Comparison of ENCODE assay signal across 1 cellular context in genomic region chr1:164708596-164708995, GRCh38.
TF ChIP-seq lines count a peak whose summit lies in the region.

No MANE protein-coding gene starts in this region.

TF ChIP-seq in IMR-90, 13 proteins besides CTCF, POLR2A, EP300 and RAD21:
- TF ChIP-seq USF2 (IDR thresholded peaks at IDR 0.05; ENCODE audit: low read depth, low read length) (no peak), SMC3 (IDR thresholded peaks at IDR 0.05; ENCODE audit: low read depth, low read length) (no peak), MAZ (IDR thresholded peaks at IDR 0.05; ENCODE audit: borderline replicate concordance, low read depth, low read length) (no peak), ELK1 (IDR thresholded peaks at IDR 0.05; ENCODE audit: borderline replicate concordance, low read depth, low read length) (no peak), CEBPB (IDR thresholded peaks at IDR 0.05; ENCODE audit: low read depth, low read length) (no peak), FOS (IDR thresholded peaks at IDR 0.05; ENCODE audit: low read depth, low read length) (no peak), CHD1 (IDR thresholded peaks at IDR 0.05; ENCODE audit: low read depth, low read length) (no peak), BHLHE40 (IDR thresholded peaks at IDR 0.05; ENCODE audit: low read depth, low read length) (no peak), RCOR1 (IDR thresholded peaks at IDR 0.05; ENCODE audit: insufficient replicate concordance, low read length) (no peak), MXI1 (IDR thresholded peaks at IDR 0.05; ENCODE audit: borderline replicate concordance, low read depth, low read length) (no peak), RFX5 (IDR thresholded peaks at IDR 0.05; ENCODE audit: low read depth, low read length) (no peak), MAFK (IDR thresholded peaks at IDR 0.05; ENCODE audit: low read depth, low read length) (no peak), NFE2L2 (IDR thresholded peaks at IDR 0.05; ENCODE audit: low read depth, low read length) (no peak)
